In the genomic region with DNA sequence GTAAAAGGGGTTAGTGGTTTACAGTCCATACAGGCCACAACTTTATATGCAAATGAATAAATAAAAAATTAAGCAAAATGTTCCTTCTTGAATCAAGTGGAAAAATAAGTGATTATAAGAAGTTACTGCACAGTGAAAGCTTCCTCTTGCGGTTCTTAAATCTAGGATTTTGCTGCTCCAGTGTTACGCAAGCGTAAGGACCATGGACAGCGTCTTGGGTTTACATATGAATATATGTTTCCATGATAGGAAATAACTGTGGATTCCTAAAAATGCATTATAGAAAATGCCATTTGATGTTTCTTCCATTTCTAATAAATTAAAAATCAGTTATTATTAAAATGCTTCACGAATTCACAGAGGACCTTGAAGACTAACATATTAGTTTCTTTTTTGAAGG, we compare ENCODE assay signal across 1 cellular context.
TF ChIP-seq lines count a peak whose summit lies in the region.

No MANE protein-coding gene starts in this region.

TF ChIP-seq in HepG2, 621 proteins besides CTCF, POLR2A, EP300 and RAD21 (continued from another document):
- TF ChIP-seq, protein P1, sequence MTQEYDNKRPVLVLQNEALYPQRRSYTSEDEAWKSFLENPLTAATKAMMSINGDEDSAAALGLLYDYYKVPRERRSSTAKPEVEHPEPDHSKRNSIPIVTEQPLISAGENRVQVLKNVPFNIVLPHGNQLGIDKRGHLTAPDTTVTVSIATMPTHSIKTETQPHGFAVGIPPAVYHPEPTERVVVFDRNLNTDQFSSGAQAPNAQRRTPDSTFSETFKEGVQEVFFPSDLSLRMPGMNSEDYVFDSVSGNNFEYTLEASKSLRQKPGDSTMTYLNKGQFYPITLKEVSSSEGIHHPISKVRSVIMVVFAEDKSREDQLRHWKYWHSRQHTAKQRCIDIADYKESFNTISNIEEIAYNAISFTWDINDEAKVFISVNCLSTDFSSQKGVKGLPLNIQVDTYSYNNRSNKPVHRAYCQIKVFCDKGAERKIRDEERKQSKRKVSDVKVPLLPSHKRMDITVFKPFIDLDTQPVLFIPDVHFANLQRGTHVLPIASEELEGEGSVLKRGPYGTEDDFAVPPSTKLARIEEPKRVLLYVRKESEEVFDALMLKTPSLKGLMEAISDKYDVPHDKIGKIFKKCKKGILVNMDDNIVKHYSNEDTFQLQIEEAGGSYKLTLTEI (CRISPR knock-in tag; conservative IDR thresholded peaks at IDR 0.05), result no peak
- no peak for TF ChIP-seq RARG (CRISPR knock-in tag; IDR thresholded peaks at IDR 0.05; ENCODE audit: low read depth)
- TF ChIP-seq CERS6 (CRISPR knock-in tag; IDR thresholded peaks at IDR 0.05), result no peak
- TF ChIP-seq RBM22 (optimal IDR thresholded peaks at IDR 0.05; ENCODE audit: low read length), result no peak
- no peak for TF ChIP-seq ZSCAN25 (CRISPR knock-in tag; IDR thresholded peaks at IDR 0.05)
- TF ChIP-seq, protein P2, sequence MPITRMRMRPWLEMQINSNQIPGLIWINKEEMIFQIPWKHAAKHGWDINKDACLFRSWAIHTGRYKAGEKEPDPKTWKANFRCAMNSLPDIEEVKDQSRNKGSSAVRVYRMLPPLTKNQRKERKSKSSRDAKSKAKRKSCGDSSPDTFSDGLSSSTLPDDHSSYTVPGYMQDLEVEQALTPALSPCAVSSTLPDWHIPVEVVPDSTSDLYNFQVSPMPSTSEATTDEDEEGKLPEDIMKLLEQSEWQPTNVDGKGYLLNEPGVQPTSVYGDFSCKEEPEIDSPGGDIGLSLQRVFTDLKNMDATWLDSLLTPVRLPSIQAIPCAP (CRISPR knock-in tag; IDR thresholded peaks at IDR 0.05; ENCODE audit: low read depth), result no peak
- 0 out of 2 replicates have a peak, but pooled peaks have one; percentile 43 for TF ChIP-seq ZNF331 (CRISPR knock-in tag; IDR thresholded peaks at IDR 0.05)
- TF ChIP-seq, protein P3, sequence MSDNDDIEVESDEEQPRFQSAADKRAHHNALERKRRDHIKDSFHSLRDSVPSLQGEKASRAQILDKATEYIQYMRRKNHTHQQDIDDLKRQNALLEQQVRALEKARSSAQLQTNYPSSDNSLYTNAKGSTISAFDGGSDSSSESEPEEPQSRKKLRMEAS (IDR thresholded peaks at IDR 0.05), result no peak
- no peak for TF ChIP-seq MEIS1 (CRISPR knock-in tag; IDR thresholded peaks at IDR 0.05; ENCODE audit: borderline replicate concordance)
- no peak for TF ChIP-seq KAT7 (CRISPR knock-in tag; IDR thresholded peaks at IDR 0.05; ENCODE audit: borderline replicate concordance)
- TF ChIP-seq MTF1 (CRISPR knock-in tag; IDR thresholded peaks at IDR 0.05), result no peak
- TF ChIP-seq EHMT2 (IDR thresholded peaks at IDR 0.05; ENCODE audit: borderline replicate concordance, low read depth, low read length), result peak; percentile 95
- TF ChIP-seq, protein P4, sequence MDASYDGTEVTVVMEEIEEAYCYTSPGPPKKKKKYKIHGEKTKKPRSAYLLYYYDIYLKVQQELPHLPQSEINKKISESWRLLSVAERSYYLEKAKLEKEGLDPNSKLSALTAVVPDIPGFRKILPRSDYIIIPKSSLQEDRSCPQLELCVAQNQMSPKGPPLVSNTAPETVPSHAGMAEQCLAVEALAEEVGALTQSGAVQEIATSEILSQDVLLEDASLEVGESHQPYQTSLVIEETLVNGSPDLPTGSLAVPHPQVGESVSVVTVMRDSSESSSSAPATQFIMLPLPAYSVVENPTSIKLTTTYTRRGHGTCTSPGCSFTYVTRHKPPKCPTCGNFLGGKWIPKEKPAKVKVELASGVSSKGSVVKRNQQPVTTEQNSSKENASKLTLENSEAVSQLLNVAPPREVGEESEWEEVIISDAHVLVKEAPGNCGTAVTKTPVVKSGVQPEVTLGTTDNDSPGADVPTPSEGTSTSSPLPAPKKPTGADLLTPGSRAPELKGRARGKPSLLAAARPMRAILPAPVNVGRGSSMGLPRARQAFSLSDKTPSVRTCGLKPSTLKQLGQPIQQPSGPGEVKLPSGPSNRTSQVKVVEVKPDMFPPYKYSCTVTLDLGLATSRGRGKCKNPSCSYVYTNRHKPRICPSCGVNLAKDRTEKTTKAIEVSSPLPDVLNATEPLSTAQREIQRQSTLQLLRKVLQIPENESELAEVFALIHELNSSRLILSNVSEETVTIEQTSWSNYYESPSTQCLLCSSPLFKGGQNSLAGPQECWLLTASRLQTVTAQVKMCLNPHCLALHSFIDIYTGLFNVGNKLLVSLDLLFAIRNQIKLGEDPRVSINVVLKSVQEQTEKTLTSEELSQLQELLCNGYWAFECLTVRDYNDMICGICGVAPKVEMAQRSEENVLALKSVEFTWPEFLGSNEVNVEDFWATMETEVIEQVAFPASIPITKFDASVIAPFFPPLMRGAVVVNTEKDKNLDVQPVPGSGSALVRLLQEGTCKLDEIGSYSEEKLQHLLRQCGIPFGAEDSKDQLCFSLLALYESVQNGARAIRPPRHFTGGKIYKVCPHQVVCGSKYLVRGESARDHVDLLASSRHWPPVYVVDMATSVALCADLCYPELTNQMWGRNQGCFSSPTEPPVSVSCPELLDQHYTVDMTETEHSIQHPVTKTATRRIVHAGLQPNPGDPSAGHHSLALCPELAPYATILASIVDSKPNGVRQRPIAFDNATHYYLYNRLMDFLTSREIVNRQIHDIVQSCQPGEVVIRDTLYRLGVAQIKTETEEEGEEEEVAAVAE (CRISPR knock-in tag; IDR thresholded peaks at IDR 0.05; ENCODE audit: borderline replicate concordance), result 0 out of 2 replicates have a peak, but pooled peaks have one; percentile 27
- no peak for TF ChIP-seq SETDB1 (CRISPR knock-in tag; IDR thresholded peaks at IDR 0.05; ENCODE audit: borderline replicate concordance)
- TF ChIP-seq MXI1 (IDR thresholded peaks at IDR 0.05; ENCODE audit: borderline replicate concordance, low read depth, low read length), result no peak
- TF ChIP-seq ZNF263 (CRISPR knock-in tag; IDR thresholded peaks at IDR 0.05), result no peak
- no peak for TF ChIP-seq POLR2AphosphoS2 (IDR thresholded peaks at IDR 0.05; ENCODE audit: low read depth, low read length)
- peak; percentile 77; the same call in 1 of the 2 replicates for TF ChIP-seq KLF11 (CRISPR knock-in tag; IDR thresholded peaks at IDR 0.05)
- peak; percentile 67; the same call in 1 of the 2 replicates for TF ChIP-seq WIZ (CRISPR knock-in tag; IDR thresholded peaks at IDR 0.05)
- TF ChIP-seq, protein P5, sequence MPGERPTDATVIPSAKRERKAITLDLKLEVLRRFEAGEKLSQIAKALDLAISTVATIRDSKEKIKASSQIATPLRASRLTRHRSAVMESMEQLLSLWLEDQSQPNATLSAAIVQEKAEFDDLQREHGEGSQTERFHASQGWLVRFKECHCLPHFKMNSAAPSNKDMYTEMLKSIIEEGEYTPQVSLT (CRISPR knock-in tag; IDR thresholded peaks at IDR 0.05; ENCODE audit: borderline replicate concordance, low read depth), result no peak
TF ChIP-seq in HepG2: peak in this region for 37.
